ENCODE assay signal across 20 cellular contexts in the genomic region with DNA sequence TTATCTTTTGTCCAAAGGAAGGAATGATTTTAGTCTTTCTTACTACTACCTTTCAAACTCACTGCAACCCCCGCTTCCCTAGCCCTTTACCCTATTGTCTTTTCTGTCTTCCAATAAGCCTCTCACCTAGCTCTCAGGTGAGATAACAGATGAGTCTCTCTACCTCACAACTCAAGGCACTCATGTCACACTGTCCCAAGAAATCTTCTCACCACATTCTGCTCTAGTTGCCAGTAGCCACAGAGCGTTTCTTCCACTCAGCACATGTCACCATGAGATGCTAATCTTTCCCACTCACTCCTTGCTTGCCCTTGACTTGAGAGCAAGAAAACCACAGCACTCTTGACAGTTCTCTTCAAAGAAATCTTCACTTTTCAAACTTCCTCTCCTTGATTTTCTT. TPM values are rescaled to one million over a fixed set of nuclear protein-coding genes. Genes with fewer than 3 reads are reported as not detected.
DNase-seq lines count a peak whose midpoint lies in the region; ATAC-seq and TF ChIP-seq lines count a peak whose summit lies in the region.
"Had no signal": no experiment of that assay in that cellular context is flagged by ENCODE, and none has a peak within 500 bp of the region (broad histone marks: within the 10 kb centered on the region; RNA-seq: fewer than 3 reads in every experiment).

No MANE protein-coding gene starts in this region.

- TF ChIP-seq CTCF in activated CD8-positive, alpha-beta T cell treated with anti-CD3 and anti-CD28 coated beads for 36 hours (IDR thresholded peaks at IDR 0.05) = no peak
- TF ChIP-seq CTCF in osteocyte (IDR thresholded peaks at IDR 0.05) = no peak

- intact Hi-C loops in activated CD8-positive, alpha-beta T cell treated with anti-CD3 and anti-CD28 coated beads for 36 hours (cut with micrococcal nuclease) = no loop called here

- H3K36me3 Mint-ChIP-seq in activated CD8-positive, alpha-beta T cell treated with anti-CD3 and anti-CD28 coated beads for 36 hours (ENCODE audit: low read depth) = no peaks in the 10 kb centered on the region
- H3K36me3 Mint-ChIP-seq in immature natural killer cell (peaks cover 0 to 3% (median 0%) of the 10 kb centered on the region in 3 donors), osteocyte (ENCODE audit: unreplicated experiment) (no peaks in the 10 kb centered on the region)

- H3K27ac Mint-ChIP-seq in activated CD8-positive, alpha-beta T cell treated with anti-CD3 and anti-CD28 coated beads for 36 hours = no peak overlapping the region
- H3K27ac Mint-ChIP-seq in immature natural killer cell = no peak overlapping the region
- H3K27ac Mint-ChIP-seq in osteocyte (ENCODE audit: unreplicated experiment) = no peak overlapping the region
- H3K27ac Mint-ChIP-seq: activated B cell treated with CpG ODN at 0.5 μM for 24 hours had no signal

- H3K9me3 Mint-ChIP-seq in activated CD8-positive, alpha-beta T cell treated with anti-CD3 and anti-CD28 coated beads for 36 hours = no peaks in the 10 kb centered on the region
- H3K9me3 Mint-ChIP-seq in immature natural killer cell = no peaks in the 10 kb centered on the region
- no peaks in the 10 kb centered on the region for H3K9me3 Mint-ChIP-seq in osteocyte (ENCODE audit: unreplicated experiment)
- H3K9me3 Mint-ChIP-seq: activated B cell treated with CpG ODN at 0.5 μM for 24 hours had no signal

- H3K4me3 Mint-ChIP-seq in activated CD8-positive, alpha-beta T cell treated with anti-CD3 and anti-CD28 coated beads for 36 hours = no peak overlapping the region
- H3K4me3 Mint-ChIP-seq in immature natural killer cell = peak overlapping the region in 1 of 5 donors; percentile 3
- no peak overlapping the region for H3K4me3 Mint-ChIP-seq in osteocyte (ENCODE audit: unreplicated experiment)
- H3K4me3 Mint-ChIP-seq: activated B cell treated with CpG ODN at 0.5 μM for 24 hours had no signal

- in situ Hi-C loops in KBM-7 (cut with MboI; ENCODE audit: low pct_unique_long_range_greater_than_20kb, low sequenced_read_pairs) = no loop called here

- CTCF ChIA-PET in activated CD8-positive, alpha-beta T cell treated with anti-CD3 and anti-CD28 coated beads for 36 hours (lab: Charles Lee) = interaction anchor here (1.6 kb wide), 1 partner anchor 209 kb away, joined by 4 read pairs; no protein-coding TSS in a partner anchor

- H3K4me1 Mint-ChIP-seq in activated CD8-positive, alpha-beta T cell treated with anti-CD3 and anti-CD28 coated beads for 36 hours (ENCODE audit: low read depth) = peaks cover 9% of the 10 kb centered on the region
- H3K4me1 Mint-ChIP-seq in immature natural killer cell (peaks cover 10 to 14% of the 10 kb centered on the region in 2 donors), osteocyte (ENCODE audit: unreplicated experiment) (no peaks in the 10 kb centered on the region)
- H3K4me1 Mint-ChIP-seq: activated B cell treated with CpG ODN at 0.5 μM for 24 hours had no signal

- DNase-seq in DMS79 treated with DMSO at 0.1 percent for 48 hours (lab: John Stamatoyannopoulos, UW) (peak; percentile 11), KBM-7 (peak; percentile 65), immature natural killer cell (peak in 2 of 3 donors; percentile 2 to 10), osteocyte (ENCODE audit: extremely low spot score, unreplicated experiment) (no peak), UCSD-AML1 (lab: John Stamatoyannopoulos, UW; ENCODE audit: unreplicated experiment) (no peak), NCI-H2171 treated with DMSO at 0.1 percent for 48 hours (lab: John Stamatoyannopoulos, UW) (no peak)
- DNase-seq in activated CD8-positive, alpha-beta T cell treated with anti-CD3 and anti-CD28 coated beads for 36 hours = no peak
- no peak for DNase-seq in stimulated activated CD4-positive, alpha-beta T cell treated with anti-CD3 and anti-CD28 coated beads, Interleukin-2, amount 100 ng/mL, for 48 hours
- DNase-seq: activated B cell treated with CpG ODN at 0.5 μM for 24 hours; activated CD8-positive, alpha-beta memory T cell treated with anti-CD3 and anti-CD28 coated beads, Interleukin-2, amount 50 U/mL, for 4 hours; AML-193; caudate nucleus; effector CD8-positive, alpha-beta T cell; hippocampal formation; NCI-H1048; NCI-H774; Peyer's patch; sigmoid colon; stimulated activated CD4-positive, alpha-beta T cell treated with anti-CD3 and anti-CD28 coated beads, Interleukin-4, amount 100 ng/mL, for 1 hour; stimulated activated CD8-positive, alpha-beta memory T cell treated with anti-CD3 and anti-CD28 coated beads, Interleukin-4, amount 100 ng/mL, for 48 hours had no signal

- H3K27me3 Mint-ChIP-seq in activated CD8-positive, alpha-beta T cell treated with anti-CD3 and anti-CD28 coated beads for 36 hours = no peaks in the 10 kb centered on the region
- H3K27me3 Mint-ChIP-seq in immature natural killer cell (ENCODE audit: low read depth in 3 of 3) = peaks cover 5 to 11% (median 6%) of the 10 kb centered on the region in 3 donors
- H3K27me3 Mint-ChIP-seq in osteocyte (ENCODE audit: unreplicated experiment) = peaks cover 16% of the 10 kb centered on the region

- ATAC-seq in activated CD8-positive, alpha-beta T cell treated with anti-CD3 and anti-CD28 coated beads for 36 hours = peak; percentile 55

- POLR2A ChIA-PET in activated CD8-positive, alpha-beta T cell treated with anti-CD3 and anti-CD28 coated beads for 36 hours (lab: Charles Lee) = interaction anchor here (1.4 to 2.6 kb wide), 2 partner anchors 33 to 38 kb away, joined by 3 to 13 read pairs; a partner anchor contains a TSS

RNA-seq across cellular contexts. Expression of a gene that starts 32.7 kb away (rescaled TPM):
- 10 to 100 TPM; 20.4 to 23.0 TPM for total RNA-seq in activated CD8-positive, alpha-beta T cell treated with anti-CD3 and anti-CD28 coated beads for 36 hours
- polyA plus RNA-seq in immature natural killer cell = 10 to 100 TPM in 1 of 3 donors, 1 to 10 TPM in 2; 5.4 to 10.6 (median 9.1) TPM
- total RNA-seq in osteocyte = 28.1 and 32.3 TPM in 2 replicates

RNA-seq across cellular contexts. Expression of a gene that starts 37.4 kb away (rescaled TPM):
- 100 to 1,000 TPM; 181 to 186 TPM for total RNA-seq in activated CD8-positive, alpha-beta T cell treated with anti-CD3 and anti-CD28 coated beads for 36 hours
- polyA plus RNA-seq in immature natural killer cell = 1 to 10 TPM; 4.1 to 8.6 (median 4.9) TPM
- total RNA-seq in osteocyte = 104 and 114 TPM in 2 replicates

Comparison
In these comparisons a context has a peak if more than half of its experiments do, and no peak if none do; other contexts are left out.
1. DNase-seq: peak in DMS79 treated with DMSO at 0.1 percent for 48 hours (single experiment), KBM-7 (single experiment) and immature natural killer cell (2 of 3); none in activated CD8-positive, alpha-beta T cell treated with anti-CD3 and anti-CD28 coated beads for 36 hours (single experiment), osteocyte (single experiment), UCSD-AML1 (single experiment), stimulated activated CD4-positive, alpha-beta T cell treated with anti-CD3 and anti-CD28 coated beads, Interleukin-2, amount 100 ng/mL, for 48 hours (0 of 2) and NCI-H2171 treated with DMSO at 0.1 percent for 48 hours (single experiment).